Comparison of ENCODE assay signal across 33 cellular contexts in the genomic region with DNA sequence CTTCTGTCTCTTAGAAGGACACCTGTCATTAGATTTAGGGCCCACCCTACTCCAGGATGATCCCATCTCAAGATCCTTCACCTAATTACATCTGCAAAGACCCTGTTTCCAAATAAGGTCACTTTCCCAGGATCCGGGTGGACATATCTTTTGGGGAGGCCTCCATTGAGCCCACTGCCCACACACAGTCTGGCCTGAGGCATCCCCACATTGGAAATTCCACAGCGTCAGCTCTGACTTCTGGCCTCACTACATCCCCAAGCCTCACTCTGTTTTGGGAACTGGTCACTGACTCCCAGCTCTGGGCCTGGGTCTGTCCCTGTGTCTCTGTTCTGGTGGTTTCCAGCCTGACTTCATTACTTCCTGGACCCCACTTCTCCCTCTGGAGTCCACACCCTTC.
"Had no signal": no experiment of that assay in that cellular context is flagged by ENCODE, and none has a peak within 500 bp of the region (broad histone marks: within the 10 kb centered on the region; RNA-seq: fewer than 3 reads in every experiment).

No MANE protein-coding gene starts in this region.

- H3K27me3 ChIP-seq: esophagus squamous epithelium, neural progenitor cell, ovary, right lobe of liver, tibial nerve, upper lobe of left lung, vagina had no signal

- H3K4me3 Mint-ChIP-seq: immature natural killer cell; memory B cell; mesothelial cell of epicardium; naive B cell; nephron; neural progenitor cell; stimulated activated effector memory CD8-positive, alpha-beta T cell treated with anti-CD3 and anti-CD28 coated beads, Interleukin-12 subunit alpha, Interleukin-12 subunit beta, amount 100 ng/mL, for 72 hours had no signal

- H3K27me3 Mint-ChIP-seq: memory B cell had no signal

- H3K36me3 Mint-ChIP-seq: immature natural killer cell; memory B cell; mesothelial cell of epicardium; naive B cell; neural progenitor cell; stimulated activated effector memory CD8-positive, alpha-beta T cell treated with anti-CD3 and anti-CD28 coated beads, Interleukin-12 subunit alpha, Interleukin-12 subunit beta, amount 100 ng/mL, for 72 hours had no signal

- H3K4me1 ChIP-seq: esophagus squamous epithelium, lower lobe of right lung, neural progenitor cell, right lobe of liver, tibial nerve, upper lobe of left lung, vagina had no signal

- H3K9me3 Mint-ChIP-seq: memory B cell; nephron; stimulated activated effector memory CD8-positive, alpha-beta T cell treated with anti-CD3 and anti-CD28 coated beads, Interleukin-12 subunit alpha, Interleukin-12 subunit beta, amount 100 ng/mL, for 72 hours had no signal

- H3K36me3 ChIP-seq: esophagus squamous epithelium, lower lobe of right lung, neural progenitor cell, ovary, right lobe of liver, thoracic aorta, tibial nerve, upper lobe of left lung, vagina had no signal

- H3K9me3 ChIP-seq: lower lobe of right lung, ovary, right lobe of liver, thoracic aorta, vagina had no signal

- H3K27ac Mint-ChIP-seq: immature natural killer cell; memory B cell; mesothelial cell of epicardium; naive B cell; nephron; neural progenitor cell; stimulated activated effector memory CD8-positive, alpha-beta T cell treated with anti-CD3 and anti-CD28 coated beads, Interleukin-12 subunit alpha, Interleukin-12 subunit beta, amount 100 ng/mL, for 72 hours had no signal

- DNase-seq: central memory CD4-positive, alpha-beta T cell; dorsolateral prefrontal cortex; effector CD4-positive, alpha-beta T cell; esophagus squamous epithelium; foreskin melanocyte; hypothalamus; immature natural killer cell; islet precursor cell; kidney glomerular epithelial cell; left colon; left ventricle myocardium superior; lower lobe of right lung; mucosa of descending colon; naive B cell; nucleus accumbens; ovary; posterior cingulate gyrus; retina; right lobe of liver; stimulated activated CD4-positive, alpha-beta T cell treated with anti-CD3 and anti-CD28 coated beads, Interleukin-2, amount 100 ng/mL, for 24 hours; stimulated activated CD4-positive, alpha-beta T cell treated with anti-CD3 and anti-CD28 coated beads, Interleukin-4, amount 100 ng/mL, for 24 hours; stimulated activated naive CD4-positive, alpha-beta T cell treated with Interleukin-2 at 50 U/mL for 16 hours; upper lobe of left lung had no signal

- H3K4me3 ChIP-seq: dorsolateral prefrontal cortex, esophagus squamous epithelium, lower lobe of right lung, mucosa of descending colon, neural progenitor cell, ovary, right lobe of liver, smooth muscle cell, thoracic aorta, tibial nerve, upper lobe of left lung, vagina had no signal

- H3K27ac ChIP-seq: dorsolateral prefrontal cortex, epithelial cell of prostate, esophagus squamous epithelium, lower lobe of right lung, neural progenitor cell, ovary, right lobe of liver, thoracic aorta, tibial nerve, upper lobe of left lung, vagina had no signal

- H3K4me1 Mint-ChIP-seq: immature natural killer cell; memory B cell; mesothelial cell of epicardium; naive B cell; nephron; neural progenitor cell; stimulated activated effector memory CD8-positive, alpha-beta T cell treated with anti-CD3 and anti-CD28 coated beads, Interleukin-12 subunit alpha, Interleukin-12 subunit beta, amount 100 ng/mL, for 72 hours had no signal

- ATAC-seq: left colon; left ventricle myocardium superior; lower lobe of right lung; mucosa of descending colon; right lobe of liver; stimulated activated effector memory CD8-positive, alpha-beta T cell treated with anti-CD3 and anti-CD28 coated beads, Interleukin-12 subunit alpha, Interleukin-12 subunit beta, amount 100 ng/mL, for 72 hours had no signal
